In genomic region chr16:66751992-66752322, GRCh38 we compare ENCODE assay signal across 1 cellular context.
TF ChIP-seq lines count a peak whose summit lies in the region.

No MANE protein-coding gene starts in this region.

TF ChIP-seq in HepG2, 621 proteins besides CTCF, POLR2A, EP300 and RAD21 (continues in another document):
- TF ChIP-seq LBX2 (CRISPR knock-in tag; IDR thresholded peaks at IDR 0.05; ENCODE audit: borderline replicate concordance) (no peak), ZBTB20 (CRISPR knock-in tag; IDR thresholded peaks at IDR 0.05; ENCODE audit: borderline replicate concordance, low read depth) (no peak), ZNF44 (CRISPR knock-in tag; IDR thresholded peaks at IDR 0.05) (no peak), HMG20A (CRISPR knock-in tag; IDR thresholded peaks at IDR 0.05; ENCODE audit: borderline replicate concordance) (no peak), ZNF550 (CRISPR knock-in tag; IDR thresholded peaks at IDR 0.05; ENCODE audit: borderline replicate concordance) (no peak), ESRRA (CRISPR knock-in tag; IDR thresholded peaks at IDR 0.05; ENCODE audit: low read depth) (no peak), KDM4B (CRISPR knock-in tag; IDR thresholded peaks at IDR 0.05) (no peak), RARG (CRISPR knock-in tag; IDR thresholded peaks at IDR 0.05; ENCODE audit: low read depth) (no peak), ZNF597 (CRISPR knock-in tag; IDR thresholded peaks at IDR 0.05) (no peak), KMT2B (CRISPR knock-in tag; IDR thresholded peaks at IDR 0.05) (0 out of 2 replicates have a peak, but pooled peaks have one; percentile 23), ELF3 (CRISPR knock-in tag; IDR thresholded peaks at IDR 0.05) (peak; percentile 3; the same call in 1 of the 2 replicates), HMG20B (CRISPR knock-in tag; conservative IDR thresholded peaks at IDR 0.05) (0 out of 2 replicates have a peak, but pooled peaks have one; percentile 39), RCOR2 (CRISPR knock-in tag; IDR thresholded peaks at IDR 0.05) (0 out of 2 replicates have a peak, but pooled peaks have one; percentile 28), AFF4 (CRISPR knock-in tag; IDR thresholded peaks at IDR 0.05) (no peak), BORCS8-MEF2B (CRISPR knock-in tag; IDR thresholded peaks at IDR 0.05) (no peak), ZNF484 (CRISPR knock-in tag; IDR thresholded peaks at IDR 0.05; ENCODE audit: borderline replicate concordance, low read depth) (no peak), MXD3 (CRISPR knock-in tag; IDR thresholded peaks at IDR 0.05) (no peak), ZSCAN12 (CRISPR knock-in tag; IDR thresholded peaks at IDR 0.05) (0 out of 2 replicates have a peak, but pooled peaks have one; percentile 16), ZNF772 (CRISPR knock-in tag; IDR thresholded peaks at IDR 0.05) (no peak), SCMH1 (CRISPR knock-in tag; IDR thresholded peaks at IDR 0.05; ENCODE audit: borderline replicate concordance) (no peak), ZNF251 (CRISPR knock-in tag; IDR thresholded peaks at IDR 0.05) (no peak), ZBTB10 (CRISPR knock-in tag; IDR thresholded peaks at IDR 0.05; ENCODE audit: borderline replicate concordance) (no peak), CBX5 (CRISPR knock-in tag; IDR thresholded peaks at IDR 0.05; ENCODE audit: borderline replicate concordance) (no peak), CBFB (CRISPR knock-in tag; IDR thresholded peaks at IDR 0.05) (0 out of 2 replicates have a peak, but pooled peaks have one; percentile 5), ZNF639 (CRISPR knock-in tag; conservative IDR thresholded peaks at IDR 0.05) (0 out of 2 replicates have a peak, but pooled peaks have one; percentile 3), ZBTB34 (CRISPR knock-in tag; IDR thresholded peaks at IDR 0.05) (no peak), POLR2G (IDR thresholded peaks at IDR 0.05; ENCODE audit: low read depth, low read length) (no peak)
- TF ChIP-seq, protein P1, sequence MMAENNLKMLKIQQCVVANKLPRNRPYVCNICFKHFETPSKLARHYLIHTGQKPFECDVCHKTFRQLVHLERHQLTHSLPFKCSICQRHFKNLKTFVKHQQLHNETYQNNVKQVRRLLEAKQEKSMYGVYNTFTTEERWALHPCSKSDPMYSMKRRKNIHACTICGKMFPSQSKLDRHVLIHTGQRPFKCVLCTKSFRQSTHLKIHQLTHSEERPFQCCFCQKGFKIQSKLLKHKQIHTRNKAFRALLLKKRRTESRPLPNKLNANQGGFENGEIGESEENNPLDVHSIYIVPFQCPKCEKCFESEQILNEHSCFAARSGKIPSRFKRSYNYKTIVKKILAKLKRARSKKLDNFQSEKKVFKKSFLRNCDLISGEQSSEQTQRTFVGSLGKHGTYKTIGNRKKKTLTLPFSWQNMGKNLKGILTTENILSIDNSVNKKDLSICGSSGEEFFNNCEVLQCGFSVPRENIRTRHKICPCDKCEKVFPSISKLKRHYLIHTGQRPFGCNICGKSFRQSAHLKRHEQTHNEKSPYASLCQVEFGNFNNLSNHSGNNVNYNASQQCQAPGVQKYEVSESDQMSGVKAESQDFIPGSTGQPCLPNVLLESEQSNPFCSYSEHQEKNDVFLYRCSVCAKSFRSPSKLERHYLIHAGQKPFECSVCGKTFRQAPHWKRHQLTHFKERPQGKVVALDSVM (CRISPR knock-in tag; IDR thresholded peaks at IDR 0.05) = 0 out of 2 replicates have a peak, but pooled peaks have one; percentile 1
- TF ChIP-seq, protein P2, sequence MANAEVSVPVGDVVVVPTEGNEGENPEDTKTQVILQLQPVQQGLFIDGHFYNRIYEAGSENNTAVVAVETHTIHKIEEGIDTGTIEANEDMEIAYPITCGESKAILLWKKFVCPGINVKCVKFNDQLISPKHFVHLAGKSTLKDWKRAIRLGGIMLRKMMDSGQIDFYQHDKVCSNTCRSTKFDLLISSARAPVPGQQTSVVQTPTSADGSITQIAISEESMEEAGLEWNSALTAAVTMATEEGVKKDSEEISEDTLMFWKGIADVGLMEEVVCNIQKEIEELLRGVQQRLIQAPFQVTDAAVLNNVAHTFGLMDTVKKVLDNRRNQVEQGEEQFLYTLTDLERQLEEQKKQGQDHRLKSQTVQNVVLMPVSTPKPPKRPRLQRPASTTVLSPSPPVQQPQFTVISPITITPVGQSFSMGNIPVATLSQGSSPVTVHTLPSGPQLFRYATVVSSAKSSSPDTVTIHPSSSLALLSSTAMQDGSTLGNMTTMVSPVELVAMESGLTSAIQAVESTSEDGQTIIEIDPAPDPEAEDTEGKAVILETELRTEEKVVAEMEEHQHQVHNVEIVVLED (CRISPR knock-in tag; IDR thresholded peaks at IDR 0.05; ENCODE audit: borderline replicate concordance) = no peak
- TF ChIP-seq, protein P3, sequence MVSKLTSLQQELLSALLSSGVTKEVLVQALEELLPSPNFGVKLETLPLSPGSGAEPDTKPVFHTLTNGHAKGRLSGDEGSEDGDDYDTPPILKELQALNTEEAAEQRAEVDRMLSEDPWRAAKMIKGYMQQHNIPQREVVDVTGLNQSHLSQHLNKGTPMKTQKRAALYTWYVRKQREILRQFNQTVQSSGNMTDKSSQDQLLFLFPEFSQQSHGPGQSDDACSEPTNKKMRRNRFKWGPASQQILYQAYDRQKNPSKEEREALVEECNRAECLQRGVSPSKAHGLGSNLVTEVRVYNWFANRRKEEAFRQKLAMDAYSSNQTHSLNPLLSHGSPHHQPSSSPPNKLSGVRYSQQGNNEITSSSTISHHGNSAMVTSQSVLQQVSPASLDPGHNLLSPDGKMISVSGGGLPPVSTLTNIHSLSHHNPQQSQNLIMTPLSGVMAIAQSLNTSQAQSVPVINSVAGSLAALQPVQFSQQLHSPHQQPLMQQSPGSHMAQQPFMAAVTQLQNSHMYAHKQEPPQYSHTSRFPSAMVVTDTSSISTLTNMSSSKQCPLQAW (CRISPR knock-in tag; IDR thresholded peaks at IDR 0.05) = 0 out of 2 replicates have a peak, but pooled peaks have one; percentile 40
- TF ChIP-seq, protein P4, sequence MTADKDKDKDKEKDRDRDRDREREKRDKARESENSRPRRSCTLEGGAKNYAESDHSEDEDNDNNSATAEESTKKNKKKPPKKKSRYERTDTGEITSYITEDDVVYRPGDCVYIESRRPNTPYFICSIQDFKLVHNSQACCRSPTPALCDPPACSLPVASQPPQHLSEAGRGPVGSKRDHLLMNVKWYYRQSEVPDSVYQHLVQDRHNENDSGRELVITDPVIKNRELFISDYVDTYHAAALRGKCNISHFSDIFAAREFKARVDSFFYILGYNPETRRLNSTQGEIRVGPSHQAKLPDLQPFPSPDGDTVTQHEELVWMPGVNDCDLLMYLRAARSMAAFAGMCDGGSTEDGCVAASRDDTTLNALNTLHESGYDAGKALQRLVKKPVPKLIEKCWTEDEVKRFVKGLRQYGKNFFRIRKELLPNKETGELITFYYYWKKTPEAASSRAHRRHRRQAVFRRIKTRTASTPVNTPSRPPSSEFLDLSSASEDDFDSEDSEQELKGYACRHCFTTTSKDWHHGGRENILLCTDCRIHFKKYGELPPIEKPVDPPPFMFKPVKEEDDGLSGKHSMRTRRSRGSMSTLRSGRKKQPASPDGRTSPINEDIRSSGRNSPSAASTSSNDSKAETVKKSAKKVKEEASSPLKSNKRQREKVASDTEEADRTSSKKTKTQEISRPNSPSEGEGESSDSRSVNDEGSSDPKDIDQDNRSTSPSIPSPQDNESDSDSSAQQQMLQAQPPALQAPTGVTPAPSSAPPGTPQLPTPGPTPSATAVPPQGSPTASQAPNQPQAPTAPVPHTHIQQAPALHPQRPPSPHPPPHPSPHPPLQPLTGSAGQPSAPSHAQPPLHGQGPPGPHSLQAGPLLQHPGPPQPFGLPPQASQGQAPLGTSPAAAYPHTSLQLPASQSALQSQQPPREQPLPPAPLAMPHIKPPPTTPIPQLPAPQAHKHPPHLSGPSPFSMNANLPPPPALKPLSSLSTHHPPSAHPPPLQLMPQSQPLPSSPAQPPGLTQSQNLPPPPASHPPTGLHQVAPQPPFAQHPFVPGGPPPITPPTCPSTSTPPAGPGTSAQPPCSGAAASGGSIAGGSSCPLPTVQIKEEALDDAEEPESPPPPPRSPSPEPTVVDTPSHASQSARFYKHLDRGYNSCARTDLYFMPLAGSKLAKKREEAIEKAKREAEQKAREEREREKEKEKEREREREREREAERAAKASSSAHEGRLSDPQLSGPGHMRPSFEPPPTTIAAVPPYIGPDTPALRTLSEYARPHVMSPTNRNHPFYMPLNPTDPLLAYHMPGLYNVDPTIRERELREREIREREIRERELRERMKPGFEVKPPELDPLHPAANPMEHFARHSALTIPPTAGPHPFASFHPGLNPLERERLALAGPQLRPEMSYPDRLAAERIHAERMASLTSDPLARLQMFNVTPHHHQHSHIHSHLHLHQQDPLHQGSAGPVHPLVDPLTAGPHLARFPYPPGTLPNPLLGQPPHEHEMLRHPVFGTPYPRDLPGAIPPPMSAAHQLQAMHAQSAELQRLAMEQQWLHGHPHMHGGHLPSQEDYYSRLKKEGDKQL (CRISPR knock-in tag; IDR thresholded peaks at IDR 0.05; ENCODE audit: low read depth) = no peak
